Comparison of ENCODE assay signal across 18 cellular contexts in genomic region chr4:16203083-16203482, GRCh38. TPM values are rescaled to one million over a fixed set of nuclear protein-coding genes. Genes with fewer than 3 reads are reported as not detected.
A peak's percentile ranks its signal among the peaks of the same experiment; 100 is the strongest.
DNase-seq lines count a peak whose midpoint lies in the region; ATAC-seq, FAIRE-seq and TF ChIP-seq lines count a peak whose summit lies in the region.
"Had no signal": no experiment of that assay in that cellular context is flagged by ENCODE, and none has a peak within 500 bp of the region (broad histone marks: within the 10 kb centered on the region; RNA-seq: fewer than 3 reads in every experiment).

No MANE protein-coding gene starts in this region.

- H3K36me3 Mint-ChIP-seq in activated T-cell treated with anti-CD3 and anti-CD28 coated beads, Interleukin-2, amount 50 U/mL, for 72 hours (ENCODE audit: insufficient read depth in 2 of 2) = peaks cover 6 to 7% of the 10 kb centered on the region in 2 donors
- peaks cover 41% of the 10 kb centered on the region for H3K36me3 Mint-ChIP-seq in dendritic cell treated with granulocyte-macrophage colony-stimulating factor and Interleukin-4, amounts not matched to agents 40 ng/mL and 50 ng/mL, for 4 days (ENCODE audit: low read depth)
- H3K36me3 Mint-ChIP-seq in stimulated activated naive B cell treated with anti-CD40 and anti-IgM and Interleukin-4, amounts not matched to agents 10 μg/mL and 1 μg/mL and 100 μg/mL, for 72 hours = peaks cover 0 to 6% of the 10 kb centered on the region in 2 donors

- intact Hi-C loops in dendritic cell treated with granulocyte-macrophage colony-stimulating factor and Interleukin-4, amounts not matched to agents 40 ng/mL and 50 ng/mL, for 4 days (cut with micrococcal nuclease) = no loop called here
- intact Hi-C loops in left ventricle myocardium superior (cut with micrococcal nuclease) = no loop called here

- no peaks in the 10 kb centered on the region for H3K9me3 Mint-ChIP-seq in activated T-cell treated with anti-CD3 and anti-CD28 coated beads, Interleukin-2, amount 50 U/mL, for 72 hours
- H3K9me3 Mint-ChIP-seq in dendritic cell treated with granulocyte-macrophage colony-stimulating factor and Interleukin-4, amounts not matched to agents 40 ng/mL and 50 ng/mL, for 4 days = no peaks in the 10 kb centered on the region
- H3K9me3 Mint-ChIP-seq in stimulated activated naive B cell treated with anti-CD40 and anti-IgM and Interleukin-4, amounts not matched to agents 10 μg/mL and 1 μg/mL and 100 μg/mL, for 72 hours = no peaks in the 10 kb centered on the region
- H3K9me3 Mint-ChIP-seq: CD4-positive, CD25-positive, alpha-beta regulatory T cell; H9 had no signal

- TF ChIP-seq POLR2A in GM12891 (IDR thresholded peaks at IDR 0.05; ENCODE audit: low read depth, low read length) = no peak

- DNase-seq in activated T-cell treated with anti-CD3 and anti-CD28 coated beads, Interleukin-2, amount 50 U/mL, for 72 hours = no peak
- DNase-seq in activated T-cell treated with anti-CD3 and anti-CD28 coated beads for 4 hours = no peak
- no peak for DNase-seq in GM12891 (ENCODE audit: insufficient read length, low spot score)
- no peak for DNase-seq in stimulated activated naive B cell treated with anti-CD40 and anti-IgM and Interleukin-4, amounts not matched to agents 10 μg/mL and 1 μg/mL and 100 μg/mL, for 72 hours
- DNase-seq in left ventricle myocardium superior = no peak
- no peak for DNase-seq in activated CD8-positive, alpha-beta memory T cell treated with anti-CD3 and anti-CD28 coated beads for 24 hours
- DNase-seq: ACHN; Calu3; CD4-positive, CD25-positive, alpha-beta regulatory T cell; DMS 273 treated with DMSO at 0.1 percent for 48 hours; DMS79; GOT3; H9 had no signal

- H3K27ac Mint-ChIP-seq in activated T-cell treated with anti-CD3 and anti-CD28 coated beads, Interleukin-2, amount 50 U/mL, for 72 hours = no peak overlapping the region
- H3K27ac Mint-ChIP-seq in dendritic cell treated with granulocyte-macrophage colony-stimulating factor and Interleukin-4, amounts not matched to agents 40 ng/mL and 50 ng/mL, for 4 days = peak overlapping the region; percentile 55
- peak overlapping the region; percentile 56 for H3K27ac Mint-ChIP-seq in stimulated activated naive B cell treated with anti-CD40 and anti-IgM and Interleukin-4, amounts not matched to agents 10 μg/mL and 1 μg/mL and 100 μg/mL, for 72 hours
- H3K27ac Mint-ChIP-seq: H9 had no signal

- H3K4me1 Mint-ChIP-seq in activated T-cell treated with anti-CD3 and anti-CD28 coated beads, Interleukin-2, amount 50 U/mL, for 72 hours (ENCODE audit: low read depth) = peaks cover 42% of the 10 kb centered on the region
- H3K4me1 Mint-ChIP-seq in dendritic cell treated with granulocyte-macrophage colony-stimulating factor and Interleukin-4, amounts not matched to agents 40 ng/mL and 50 ng/mL, for 4 days (ENCODE audit: low read depth) = peaks cover 52% of the 10 kb centered on the region
- peaks cover 26 to 47% of the 10 kb centered on the region in 2 donors for H3K4me1 Mint-ChIP-seq in stimulated activated naive B cell treated with anti-CD40 and anti-IgM and Interleukin-4, amounts not matched to agents 10 μg/mL and 1 μg/mL and 100 μg/mL, for 72 hours

- H3K4me3 Mint-ChIP-seq in activated T-cell treated with anti-CD3 and anti-CD28 coated beads, Interleukin-2, amount 50 U/mL, for 72 hours = peak overlapping the region in 1 of 2 donors; percentile 59
- H3K4me3 Mint-ChIP-seq in dendritic cell treated with granulocyte-macrophage colony-stimulating factor and Interleukin-4, amounts not matched to agents 40 ng/mL and 50 ng/mL, for 4 days = no peak overlapping the region
- H3K4me3 Mint-ChIP-seq in stimulated activated naive B cell treated with anti-CD40 and anti-IgM and Interleukin-4, amounts not matched to agents 10 μg/mL and 1 μg/mL and 100 μg/mL, for 72 hours = no peak overlapping the region
- H3K4me3 Mint-ChIP-seq: CD4-positive, CD25-positive, alpha-beta regulatory T cell; H9 had no signal

- peak; percentile 51 to 79 for ATAC-seq in activated T-cell treated with anti-CD3 and anti-CD28 coated beads, Interleukin-2, amount 50 U/mL, for 72 hours (replicated peaks in 1 of 2)
- no peak for ATAC-seq in stimulated activated naive B cell treated with anti-CD40 and anti-IgM and Interleukin-4, amounts not matched to agents 10 μg/mL and 1 μg/mL and 100 μg/mL, for 72 hours (replicated peaks)
- no peak for ATAC-seq in left ventricle myocardium superior
- ATAC-seq: GM12878, HepG2 had no signal

- H3K27me3 Mint-ChIP-seq in activated T-cell treated with anti-CD3 and anti-CD28 coated beads, Interleukin-2, amount 50 U/mL, for 72 hours (ENCODE audit: low read depth) = no peaks in the 10 kb centered on the region
- H3K27me3 Mint-ChIP-seq in dendritic cell treated with granulocyte-macrophage colony-stimulating factor and Interleukin-4, amounts not matched to agents 40 ng/mL and 50 ng/mL, for 4 days = no peaks in the 10 kb centered on the region
- H3K27me3 Mint-ChIP-seq in stimulated activated naive B cell treated with anti-CD40 and anti-IgM and Interleukin-4, amounts not matched to agents 10 μg/mL and 1 μg/mL and 100 μg/mL, for 72 hours = no peaks in the 10 kb centered on the region
- H3K27me3 Mint-ChIP-seq: CD4-positive, CD25-positive, alpha-beta regulatory T cell had no signal

- peak; percentile 61 for FAIRE-seq in GM12891 (lab: Jason Lieb, UNC)
- FAIRE-seq: GM12878, GM19239, HepG2, HTR-8/SVneo had no signal

TF ChIP-seq in GM12891, 5 proteins besides CTCF, POLR2A, EP300 and RAD21:
- TF ChIP-seq PAX5 (IDR thresholded peaks at IDR 0.05; ENCODE audit: insufficient read depth, low read length, severe bottlenecking) (no peak), POU2F2 (IDR thresholded peaks at IDR 0.05; ENCODE audit: low read depth, low read length) (no peak), TAF1 (IDR thresholded peaks at IDR 0.05; ENCODE audit: low read depth, low read length) (no peak), SPI1 (IDR thresholded peaks at IDR 0.05; ENCODE audit: low read depth, low read length) (no peak), POLR2AphosphoS5 (IDR thresholded peaks at IDR 0.05; ENCODE audit: low read depth, low read length) (no peak)
TF ChIP-seq in GM12891: peak in this region for 0.

RNA-seq across cellular contexts. Expression of gene TAPT1, which starts 23.2 kb away (rescaled TPM):
- 10 to 100 TPM; 58.6 to 65.3 TPM for total RNA-seq in activated T-cell treated with anti-CD3 and anti-CD28 coated beads, Interleukin-2, amount 50 U/mL, for 72 hours
- polyA plus RNA-seq in GM12891 (2012; ENCODE audit: low read depth, missing spikeins) = 4.4 TPM
- 40.9 TPM for total RNA-seq in left ventricle myocardium superior

Comparison
In these comparisons a context has a peak if more than half of its experiments do, and no peak if none do; other contexts are left out.
1. ATAC-seq: peak in activated T-cell treated with anti-CD3 and anti-CD28 coated beads, Interleukin-2, amount 50 U/mL, for 72 hours (2 of 2); none in stimulated activated naive B cell treated with anti-CD40 and anti-IgM and Interleukin-4, amounts not matched to agents 10 μg/mL and 1 μg/mL and 100 μg/mL, for 72 hours (0 of 2) and left ventricle myocardium superior (single experiment).